In genomic region chr5:137751869-137752491, GRCh38 we compare ENCODE assay signal across 8 cellular contexts. TPM values are rescaled to one million over a fixed set of nuclear protein-coding genes. Genes with fewer than 3 reads are reported as not detected.
DNase-seq lines count a peak whose midpoint lies in the region; ATAC-seq, FAIRE-seq and TF ChIP-seq lines count a peak whose summit lies in the region.

No MANE protein-coding gene starts in this region.

- no peaks in the 10 kb centered on the region for H3K9me3 Mint-ChIP-seq in progenitor cell of endocrine pancreas (ENCODE audit: low read depth)

- peaks cover 14% of the 10 kb centered on the region for H3K36me3 Mint-ChIP-seq in progenitor cell of endocrine pancreas (ENCODE audit: insufficient read depth)

- DNase-seq in EL (peak; percentile 75), NCI-H1105 (lab: John Stamatoyannopoulos, UW) (peak; percentile 27), fibroblast of villous mesenchyme (ENCODE audit: low read depth) (peak; percentile 82), progenitor cell of endocrine pancreas (ENCODE audit: low spot score, unreplicated experiment) (no peak)

- FAIRE-seq in A204.1 (lab: Jason Lieb, UNC) = peak; percentile 91

- H3K27ac Mint-ChIP-seq in progenitor cell of endocrine pancreas = peak overlapping the region; percentile 100

- H3K4me3 ChIP-seq in WI38 (ENCODE audit: low read depth, low read length) (peak overlapping the region; percentile 97), fibroblast of villous mesenchyme (ENCODE audit: low read depth, low read length) (peak overlapping the region; percentile 98)

- ATAC-seq in HG02759 (IDR thresholded peaks at IDR 0.05; ENCODE audit: unreplicated experiment) (no peak), HG02763 (IDR thresholded peaks at IDR 0.05; ENCODE audit: unreplicated experiment) (no peak)

- H3K4me1 Mint-ChIP-seq in progenitor cell of endocrine pancreas (ENCODE audit: low read depth) = peaks cover 25% of the 10 kb centered on the region

- TF ChIP-seq CTCF in WI38 (IDR thresholded peaks at IDR 0.05; ENCODE audit: low read depth, low read length) (peak; percentile 70), fibroblast of villous mesenchyme (IDR thresholded peaks at IDR 0.05; ENCODE audit: insufficient read depth, low read depth, low read length) (peak; percentile 87), progenitor cell of endocrine pancreas (IDR thresholded peaks at IDR 0.05; ENCODE audit: unreplicated experiment) (peak; percentile 81)

- no peaks in the 10 kb centered on the region for H3K27me3 Mint-ChIP-seq in progenitor cell of endocrine pancreas

- peak overlapping the region; percentile 100 for H3K4me3 Mint-ChIP-seq in progenitor cell of endocrine pancreas (ENCODE audit: low read depth)

RNA-seq across cellular contexts. Expression of gene HNRNPA0, which starts 2.2 kb away (rescaled TPM):
- total RNA-seq in fibroblast of villous mesenchyme (16.8 and 18.1 TPM in 2 replicates), progenitor cell of endocrine pancreas (81.0 and 82.6 TPM in 2 replicates)

RNA-seq across cellular contexts. Expression of gene KLHL3, which starts 16.1 kb away (rescaled TPM):
- total RNA-seq in fibroblast of villous mesenchyme (1.9 and 3.0 TPM in 2 replicates), progenitor cell of endocrine pancreas (32.1 and 34.7 TPM in 2 replicates)
